ENCODE assay signal across 12 cellular contexts in genomic region chr12:94648578-94648977, GRCh38.
A peak's percentile ranks its signal among the peaks of the same experiment; 100 is the strongest.
DNase-seq lines count a peak whose midpoint lies in the region; ATAC-seq and TF ChIP-seq lines count a peak whose summit lies in the region.
"Had no signal": no experiment of that assay in that cellular context is flagged by ENCODE, and none has a peak within 500 bp of the region (broad histone marks: within the 10 kb centered on the region; RNA-seq: fewer than 3 reads in every experiment).

No MANE protein-coding gene starts in this region.

- no peaks in the 10 kb centered on the region for H3K9me3 Mint-ChIP-seq in stimulated activated naive CD8-positive, alpha-beta T cell treated with anti-CD3 and anti-CD28 coated beads, Interleukin-15, Interleukin-2, amounts not matched to agents 100 ng/mL and 50 ng/mL, for 24 hours
- H3K9me3 Mint-ChIP-seq in nephron = no peaks in the 10 kb centered on the region
- H3K9me3 Mint-ChIP-seq: activated CD4-positive, alpha-beta T cell treated with anti-CD3 and anti-CD28 coated beads, Interleukin-2, amount 10 ng/mL, durations not matched to agents 24 days and 14 days had no signal

- H3K27me3 ChIP-seq in endocrine pancreas (ENCODE audit: control insufficient read depth, insufficient read depth, low read length) = no peaks in the 10 kb centered on the region

- peak overlapping the region; percentile 82 for H3K4me3 ChIP-seq in endocrine pancreas (ENCODE audit: control insufficient read depth, insufficient read depth, low read length)
- H3K4me3 ChIP-seq: K562 had no signal

- H3K4me1 ChIP-seq in endocrine pancreas (ENCODE audit: control insufficient read depth, insufficient read depth, low read length) = peaks cover 18% of the 10 kb centered on the region

- no peak overlapping the region for H3K27ac Mint-ChIP-seq in stimulated activated naive CD8-positive, alpha-beta T cell treated with anti-CD3 and anti-CD28 coated beads, Interleukin-15, Interleukin-2, amounts not matched to agents 100 ng/mL and 50 ng/mL, for 24 hours
- peak overlapping the region; percentile 84 to 96 (median 84) for H3K27ac Mint-ChIP-seq in nephron
- H3K27ac Mint-ChIP-seq: activated CD4-positive, alpha-beta T cell treated with anti-CD3 and anti-CD28 coated beads, Interleukin-2, amount 10 ng/mL, durations not matched to agents 24 days and 14 days had no signal

- H3K27ac ChIP-seq in caudate nucleus (ENCODE audit: low read depth, low read length) = no peak overlapping the region

- H3K4me3 Mint-ChIP-seq in stimulated activated naive CD8-positive, alpha-beta T cell treated with anti-CD3 and anti-CD28 coated beads, Interleukin-15, Interleukin-2, amounts not matched to agents 100 ng/mL and 50 ng/mL, for 24 hours = peak overlapping the region; percentile 61
- H3K4me3 Mint-ChIP-seq in nephron = peak overlapping the region; percentile 93 to 97 (median 95)

- H3K9ac ChIP-seq in endocrine pancreas (ENCODE audit: control insufficient read depth, insufficient read depth, low read length) = peak overlapping the region; percentile 7

- no peaks in the 10 kb centered on the region for H3K36me3 ChIP-seq in endocrine pancreas (ENCODE audit: control insufficient read depth, insufficient read depth, low read length)

- H3K4me1 Mint-ChIP-seq in stimulated activated naive CD8-positive, alpha-beta T cell treated with anti-CD3 and anti-CD28 coated beads, Interleukin-15, Interleukin-2, amounts not matched to agents 100 ng/mL and 50 ng/mL, for 24 hours (ENCODE audit: low read depth) = peaks cover 34% of the 10 kb centered on the region
- peaks cover 64% of the 10 kb centered on the region for H3K4me1 Mint-ChIP-seq in nephron

- no peak for ATAC-seq in stimulated activated naive CD8-positive, alpha-beta T cell treated with anti-CD3 and anti-CD28 coated beads, Interleukin-15, Interleukin-2, amounts not matched to agents 100 U/mL and 50 U/mL, for 24 hours
- no peak for ATAC-seq in HG03342 (IDR thresholded peaks at IDR 0.05; ENCODE audit: unreplicated experiment)
- ATAC-seq: K562 had no signal

- no peak for DNase-seq in stimulated activated naive CD8-positive, alpha-beta T cell treated with anti-CD3 and anti-CD28 coated beads, Interleukin-15, Interleukin-2, amounts not matched to agents 100 U/mL and 50 U/mL, for 24 hours
- DNase-seq in caudate nucleus (lab: John Stamatoyannopoulos, UW) (no peak), NCI-H446 (lab: John Stamatoyannopoulos, UW) (no peak), NCI-H226 (no peak)
- DNase-seq: activated CD4-positive, alpha-beta T cell treated with anti-CD3 and anti-CD28 coated beads, Interleukin-2, amount 10 ng/mL, durations not matched to agents 24 days and 14 days; SHP77 treated with DMSO at 0.1 percent for 48 hours; stimulated activated CD4-positive, alpha-beta T cell treated with anti-CD3 and anti-CD28 coated beads, Interleukin-4, amount 100 ng/mL, for 1 hour had no signal

- H3K27me3 Mint-ChIP-seq in stimulated activated naive CD8-positive, alpha-beta T cell treated with anti-CD3 and anti-CD28 coated beads, Interleukin-15, Interleukin-2, amounts not matched to agents 100 ng/mL and 50 ng/mL, for 24 hours = peaks cover 59% of the 10 kb centered on the region
- no peaks in the 10 kb centered on the region for H3K27me3 Mint-ChIP-seq in nephron (ENCODE audit: low read depth)

- H3K36me3 Mint-ChIP-seq in stimulated activated naive CD8-positive, alpha-beta T cell treated with anti-CD3 and anti-CD28 coated beads, Interleukin-15, Interleukin-2, amounts not matched to agents 100 ng/mL and 50 ng/mL, for 24 hours (ENCODE audit: low read depth) = no peaks in the 10 kb centered on the region
- H3K36me3 Mint-ChIP-seq in nephron (ENCODE audit: low read depth) = peaks cover 4% of the 10 kb centered on the region

- no peak for TF ChIP-seq CTCF in nephron (IDR thresholded peaks at IDR 0.05; ENCODE audit: unreplicated experiment in 3 of 3)

- H3K9me3 ChIP-seq in endocrine pancreas (ENCODE audit: control insufficient read depth, low read length) = no peaks in the 10 kb centered on the region
